ENCODE assay signal across 21 cellular contexts in the genomic region with DNA sequence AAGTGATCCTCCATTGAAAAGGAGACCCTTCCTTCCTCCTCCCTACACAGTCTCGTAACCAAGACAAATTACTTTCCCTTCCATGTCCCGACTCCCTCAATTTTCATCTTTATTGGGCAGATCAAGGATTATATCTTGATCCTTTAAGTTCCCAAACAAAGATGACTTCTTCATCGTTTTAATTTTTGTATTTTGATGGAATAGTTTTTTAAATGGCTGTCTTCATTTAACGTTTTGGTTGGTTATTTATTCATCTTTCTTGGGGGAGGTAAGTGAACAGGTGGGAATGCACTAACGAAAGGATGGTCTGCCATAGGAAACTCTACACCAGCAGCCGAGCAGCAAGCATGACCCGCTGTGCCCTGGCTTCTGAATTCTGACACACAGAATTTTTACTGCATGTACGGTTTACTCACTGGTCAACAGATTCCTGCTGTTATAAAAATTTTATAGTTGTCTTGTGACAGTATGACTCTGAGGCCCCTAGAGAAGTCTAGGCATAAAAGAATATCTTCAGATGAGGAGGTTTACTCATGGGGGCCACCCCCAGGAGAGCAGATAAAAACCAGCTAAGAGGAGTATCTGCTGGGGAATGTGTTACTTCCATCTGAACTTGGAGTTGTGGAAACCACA.
"Had no signal": no experiment of that assay in that cellular context is flagged by ENCODE, and none has a peak within 500 bp of the region (broad histone marks: within the 10 kb centered on the region; RNA-seq: fewer than 3 reads in every experiment).

No MANE protein-coding gene starts in this region.

- H3K4me3 ChIP-seq: cardiac muscle cell, left ventricle myocardium inferior, right lobe of liver, testis had no signal

- H3K4me3 Mint-ChIP-seq: activated B cell treated with CpG ODN at 0.5 μM for 24 hours; activated CD4-positive, alpha-beta T cell treated with anti-CD3 and anti-CD28 coated beads for 36 hours; activated naive CD4-positive, alpha-beta T cell treated with anti-CD3 and anti-CD28 coated beads, Interleukin-2, amount 10 ng/mL, durations not matched to agents 7 days and 5 days; activated T-cell treated with anti-CD3 and anti-CD28 coated beads, Interleukin-2, amount 50 U/mL, for 72 hours; immature natural killer cell; mesothelial cell of epicardium; natural killer cell treated with Interleukin-12 subunit alpha and Interleukin-12 subunit beta and Interleukin-15 and Interleukin-18, amount 100 ng/mL, for 72 hours; stimulated activated naive B cell treated with anti-CD40 and anti-IgM and Interleukin-4, amounts not matched to agents 10 μg/mL and 1 μg/mL and 100 μg/mL, for 72 hours; type B pancreatic cell had no signal

- H3K27ac ChIP-seq: cardiac muscle cell, left ventricle myocardium inferior, right lobe of liver, testis had no signal

- H3K4me1 Mint-ChIP-seq: activated B cell treated with CpG ODN at 0.5 μM for 24 hours; activated CD4-positive, alpha-beta T cell treated with anti-CD3 and anti-CD28 coated beads for 36 hours; activated naive CD4-positive, alpha-beta T cell treated with anti-CD3 and anti-CD28 coated beads, Interleukin-2, amount 10 ng/mL, durations not matched to agents 7 days and 5 days; immature natural killer cell; stimulated activated naive B cell treated with anti-CD40 and anti-IgM and Interleukin-4, amounts not matched to agents 10 μg/mL and 1 μg/mL and 100 μg/mL, for 72 hours had no signal

- H3K36me3 ChIP-seq: cardiac muscle cell, left ventricle myocardium inferior, right lobe of liver had no signal

- DNase-seq: activated B cell treated with CpG ODN at 0.5 μM for 24 hours; activated CD4-positive, alpha-beta T cell treated with anti-CD3 and anti-CD28 coated beads for 36 hours; activated CD4-positive, alpha-beta T cell treated with anti-CD3 and anti-CD28 coated beads, Interleukin-2, amount 50 U/mL, for 48 hours; activated effector memory CD4-positive, alpha-beta T cell treated with anti-CD3 and anti-CD28 coated beads, Interleukin-2, amount 50 U/mL, for 16 hours; activated naive CD4-positive, alpha-beta T cell treated with anti-CD3 and anti-CD28 coated beads, Interleukin-2, amount 10 ng/mL, durations not matched to agents 7 days and 5 days; activated T-cell treated with anti-CD3 and anti-CD28 coated beads, Interleukin-2, amount 50 U/mL, for 72 hours; amygdala; cortex of kidney; immature natural killer cell; left ventricle myocardium inferior; nucleus accumbens; right lobe of liver; stimulated activated CD4-positive, alpha-beta T cell treated with anti-CD3 and anti-CD28 coated beads, Interleukin-2, amount 100 ng/mL, for 48 hours; stimulated activated CD8-positive, alpha-beta memory T cell treated with anti-CD3 and anti-CD28 coated beads, Interleukin-4, amount 100 ng/mL, for 48 hours; stimulated activated naive B cell treated with anti-CD40 and anti-IgM and Interleukin-4, amounts not matched to agents 10 μg/mL and 1 μg/mL and 100 μg/mL, for 72 hours; T-helper 9 cell; testis had no signal

- H3K27me3 Mint-ChIP-seq: type B pancreatic cell had no signal

- H3K9me3 Mint-ChIP-seq: activated B cell treated with CpG ODN at 0.5 μM for 24 hours; activated naive CD4-positive, alpha-beta T cell treated with anti-CD3 and anti-CD28 coated beads, Interleukin-2, amount 10 ng/mL, durations not matched to agents 7 days and 5 days; activated T-cell treated with anti-CD3 and anti-CD28 coated beads, Interleukin-2, amount 50 U/mL, for 72 hours; immature natural killer cell; natural killer cell treated with Interleukin-12 subunit alpha and Interleukin-12 subunit beta and Interleukin-15 and Interleukin-18, amount 100 ng/mL, for 72 hours; stimulated activated naive B cell treated with anti-CD40 and anti-IgM and Interleukin-4, amounts not matched to agents 10 μg/mL and 1 μg/mL and 100 μg/mL, for 72 hours had no signal

- H3K36me3 Mint-ChIP-seq: activated naive CD4-positive, alpha-beta T cell treated with anti-CD3 and anti-CD28 coated beads, Interleukin-2, amount 10 ng/mL, durations not matched to agents 7 days and 5 days; immature natural killer cell; natural killer cell treated with Interleukin-12 subunit alpha and Interleukin-12 subunit beta and Interleukin-15 and Interleukin-18, amount 100 ng/mL, for 72 hours; stimulated activated naive B cell treated with anti-CD40 and anti-IgM and Interleukin-4, amounts not matched to agents 10 μg/mL and 1 μg/mL and 100 μg/mL, for 72 hours; type B pancreatic cell had no signal

- H3K4me1 ChIP-seq: right lobe of liver, testis had no signal

- ATAC-seq: activated CD4-positive, alpha-beta T cell treated with anti-CD3 and anti-CD28 coated beads for 36 hours; activated T-cell treated with anti-CD3 and anti-CD28 coated beads, Interleukin-2, amount 50 U/mL, for 72 hours; natural killer cell treated with Interleukin-12 subunit alpha and Interleukin-12 subunit beta and Interleukin-15 and Interleukin-18, amount 100 ng/mL, for 72 hours; right lobe of liver; stimulated activated naive B cell treated with anti-CD40 and anti-IgM and Interleukin-4, amounts not matched to agents 10 μg/mL and 1 μg/mL and 100 μg/mL, for 72 hours had no signal

- H3K27me3 ChIP-seq: cardiac muscle cell, right lobe of liver, testis had no signal

- H3K9me3 ChIP-seq: left ventricle myocardium inferior, right lobe of liver, testis had no signal

- H3K27ac Mint-ChIP-seq: activated B cell treated with CpG ODN at 0.5 μM for 24 hours; activated CD4-positive, alpha-beta T cell treated with anti-CD3 and anti-CD28 coated beads for 36 hours; activated naive CD4-positive, alpha-beta T cell treated with anti-CD3 and anti-CD28 coated beads, Interleukin-2, amount 10 ng/mL, durations not matched to agents 7 days and 5 days; activated T-cell treated with anti-CD3 and anti-CD28 coated beads, Interleukin-2, amount 50 U/mL, for 72 hours; immature natural killer cell; mesothelial cell of epicardium; natural killer cell treated with Interleukin-12 subunit alpha and Interleukin-12 subunit beta and Interleukin-15 and Interleukin-18, amount 100 ng/mL, for 72 hours; stimulated activated naive B cell treated with anti-CD40 and anti-IgM and Interleukin-4, amounts not matched to agents 10 μg/mL and 1 μg/mL and 100 μg/mL, for 72 hours; type B pancreatic cell had no signal
